Comparison of ENCODE assay signal across 13 cellular contexts in the genomic region with DNA sequence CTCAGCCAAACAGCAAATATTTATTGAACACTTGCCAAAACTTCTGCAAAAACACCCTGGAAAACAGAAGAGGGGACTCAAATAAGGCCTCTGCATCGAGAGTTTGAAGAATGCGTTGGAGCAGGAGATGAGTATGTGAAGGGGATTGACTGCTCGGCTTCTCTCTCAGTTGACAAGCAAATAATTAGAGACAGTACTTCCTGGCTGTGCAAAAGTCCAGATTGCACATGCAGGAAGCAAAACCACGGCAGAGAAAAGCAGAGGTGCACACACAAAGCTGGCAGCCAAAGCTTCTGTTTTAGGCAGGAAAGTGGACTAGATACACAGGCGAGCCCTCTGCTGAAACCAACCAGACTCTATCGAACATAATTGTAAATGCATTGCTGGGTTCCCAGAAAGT.
DNase-seq lines count a peak whose midpoint lies in the region; ATAC-seq and TF ChIP-seq lines count a peak whose summit lies in the region.
"Had no signal": no experiment of that assay in that cellular context is flagged by ENCODE, and none has a peak within 500 bp of the region (broad histone marks: within the 10 kb centered on the region; RNA-seq: fewer than 3 reads in every experiment).

No MANE protein-coding gene starts in this region.

- no peaks in the 10 kb centered on the region for H3K9me2 ChIP-seq in GM23338 (ENCODE audit: insufficient read depth)

- POLR2A ChIA-PET in A673 (lab: Charles Lee; ENCODE audit: low non-redundant PET) = no interaction called here

- no peaks in the 10 kb centered on the region for H3K79me2 ChIP-seq in GM23338 (replicated peaks; ENCODE audit: insufficient read depth)
- no peaks in the 10 kb centered on the region for H3K79me2 ChIP-seq in neural progenitor cell (ENCODE audit: low read depth)

- H3K4me3 Mint-ChIP-seq in GM23338 = no peak overlapping the region
- no peak overlapping the region for H3K4me3 Mint-ChIP-seq in neural progenitor cell
- H3K4me3 Mint-ChIP-seq: CD14-positive monocyte; CD8-positive, alpha-beta T cell had no signal

- H3K27ac ChIP-seq in A673 (ENCODE audit: low read depth, low read length, poor library complexity, severe bottlenecking) = peak overlapping the region; percentile 46
- no peak overlapping the region for H3K27ac ChIP-seq in GM23338 (ENCODE audit: low read depth)
- H3K27ac ChIP-seq in neural progenitor cell = no peak overlapping the region
- H3K27ac ChIP-seq: A549 had no signal

- H3K36me3 ChIP-seq in A673 (ENCODE audit: insufficient read depth, low read length, poor library complexity, severe bottlenecking) = no peaks in the 10 kb centered on the region
- peaks cover 5% of the 10 kb centered on the region; the same call in 1 of the 2 replicates for H3K36me3 ChIP-seq in GM23338 (ENCODE audit: insufficient read depth)
- no peaks in the 10 kb centered on the region for H3K36me3 ChIP-seq in neural progenitor cell

- H3K9me3 ChIP-seq in A673 (ENCODE audit: low read depth, low read length, poor library complexity, severe bottlenecking) = no peaks in the 10 kb centered on the region
- H3K9me3 ChIP-seq in neural progenitor cell (ENCODE audit: low read depth) = no peaks in the 10 kb centered on the region
- H3K9me3 ChIP-seq: A549 had no signal

- H3K9me3 Mint-ChIP-seq in GM23338 (peaks cover 5% of the 10 kb centered on the region; the same call in 1 of the 3 replicates), neural progenitor cell (peaks cover 6% of the 10 kb centered on the region)

- TF ChIP-seq CTCF in A673 (conservative IDR thresholded peaks at IDR 0.05; ENCODE audit: low read depth, low read length) (no peak), GM23338 (conservative IDR thresholded peaks at IDR 0.05; ENCODE audit: low read depth in 2 of 2) (no peak), neural progenitor cell (IDR thresholded peaks at IDR 0.05) (no peak)

- H3K27me3 Mint-ChIP-seq in GM23338 (ENCODE audit: insufficient read depth, low read depth, poor library complexity) (no peaks in the 10 kb centered on the region), neural progenitor cell (ENCODE audit: insufficient read depth, low read depth) (peaks cover 7% of the 10 kb centered on the region)

- H3K36me3 Mint-ChIP-seq in GM23338 (ENCODE audit: low read depth) (peaks cover 4% of the 10 kb centered on the region; the same call in 1 of the 3 replicates), neural progenitor cell (no peaks in the 10 kb centered on the region)
- H3K36me3 Mint-ChIP-seq: CD14-positive monocyte; CD8-positive, alpha-beta T cell had no signal

- CTCF ChIA-PET in A673 (lab: Charles Lee) = no interaction called here

- intact Hi-C loops in A673 (cut with micrococcal nuclease; ENCODE audit: unreplicated experiment) = no loop called here

- H3K4me1 Mint-ChIP-seq in GM23338 (peaks cover 9% of the 10 kb centered on the region), neural progenitor cell (peaks cover 18% of the 10 kb centered on the region)
- H3K4me1 Mint-ChIP-seq: CD14-positive monocyte had no signal

- H3K9ac ChIP-seq in neural progenitor cell = no peak overlapping the region

- ATAC-seq in GM23338 = no peak
- ATAC-seq: A549; CD8-positive, alpha-beta T cell had no signal

- no peak for DNase-seq in A673 (ENCODE audit: low spot score)
- no peak for DNase-seq in GM23338 (ENCODE audit: low spot score)
- peak; percentile 39 for DNase-seq in ecto neural progenitor cell (ENCODE audit: low spot score)
- no peak for DNase-seq in neural progenitor cell (ENCODE audit: low spot score)
- DNase-seq in D341Med (ENCODE audit: low spot score) = no peak
- no peak for DNase-seq in NCI-H1092 (lab: John Stamatoyannopoulos, UW)
- DNase-seq: CD8-positive, alpha-beta T cell; COR-L47; DMS53; GF-D8; IMR-90 had no signal

- H3K27me3 ChIP-seq in A673 (replicated peaks; ENCODE audit: insufficient read depth, low read depth, low read length, poor library complexity) (no peaks in the 10 kb centered on the region), GM23338 (ENCODE audit: insufficient read depth) (no peaks in the 10 kb centered on the region), neural progenitor cell (no peaks in the 10 kb centered on the region)

- H3K4me2 ChIP-seq in GM23338 (no peak overlapping the region), neural progenitor cell (no peak overlapping the region)
- H3K4me2 ChIP-seq: A549 had no signal

- H4K20me1 ChIP-seq in GM23338 (replicated peaks; ENCODE audit: insufficient read depth) = no peaks in the 10 kb centered on the region
- H4K20me1 ChIP-seq in neural progenitor cell (ENCODE audit: low read depth) = no peaks in the 10 kb centered on the region

- H3F3A ChIP-seq in GM23338 (replicated peaks; ENCODE audit: low read depth) (no peaks in the 10 kb centered on the region), neural progenitor cell (ENCODE audit: low read depth) (peaks cover 17% of the 10 kb centered on the region)

- 0 out of 2 replicates have a peak overlapping the region, but pooled peaks have one; percentile 18 for H2AFZ ChIP-seq in GM23338
- H2AFZ ChIP-seq in neural progenitor cell (replicated peaks) = peak overlapping the region; percentile 39

- H3K27ac Mint-ChIP-seq in GM23338 (no peak overlapping the region), neural progenitor cell (no peak overlapping the region)
- H3K27ac Mint-ChIP-seq: CD14-positive monocyte; CD8-positive, alpha-beta T cell had no signal

- no TSS peak for BruUV-seq in A673 (replicated peaks; lab: Mats Ljungman, UMichigan)

- no peak overlapping the region for H3K4me3 ChIP-seq in A673 (ENCODE audit: low read depth, low read length, poor library complexity, severe bottlenecking)
- H3K4me3 ChIP-seq in GM23338 = no peak overlapping the region
- H3K4me3 ChIP-seq in neural progenitor cell = no peak overlapping the region
- H3K4me3 ChIP-seq: A549 had no signal

- H3K4me1 ChIP-seq in A673 (ENCODE audit: insufficient read depth, low read length, poor library complexity, severe bottlenecking) (peaks cover 24% of the 10 kb centered on the region), GM23338 (ENCODE audit: insufficient read depth) (0 out of 2 replicates have a peak, but pooled peaks cover 7% of the 10 kb centered on the region), neural progenitor cell (peaks cover 30% of the 10 kb centered on the region)
- H3K4me1 ChIP-seq: A549 had no signal

TF ChIP-seq in GM23338, 12 proteins besides CTCF, POLR2A, EP300 and RAD21 (continues in another document):
- no peak for TF ChIP-seq EZH2phosphoT487 (IDR thresholded peaks at IDR 0.05; ENCODE audit: unreplicated experiment)
- no peak for TF ChIP-seq NANOG (IDR thresholded peaks at IDR 0.05; ENCODE audit: borderline replicate concordance)
- TF ChIP-seq EZH2 (IDR thresholded peaks at IDR 0.05; ENCODE audit: low read depth, unreplicated experiment) = no peak
- TF ChIP-seq, protein P1, sequence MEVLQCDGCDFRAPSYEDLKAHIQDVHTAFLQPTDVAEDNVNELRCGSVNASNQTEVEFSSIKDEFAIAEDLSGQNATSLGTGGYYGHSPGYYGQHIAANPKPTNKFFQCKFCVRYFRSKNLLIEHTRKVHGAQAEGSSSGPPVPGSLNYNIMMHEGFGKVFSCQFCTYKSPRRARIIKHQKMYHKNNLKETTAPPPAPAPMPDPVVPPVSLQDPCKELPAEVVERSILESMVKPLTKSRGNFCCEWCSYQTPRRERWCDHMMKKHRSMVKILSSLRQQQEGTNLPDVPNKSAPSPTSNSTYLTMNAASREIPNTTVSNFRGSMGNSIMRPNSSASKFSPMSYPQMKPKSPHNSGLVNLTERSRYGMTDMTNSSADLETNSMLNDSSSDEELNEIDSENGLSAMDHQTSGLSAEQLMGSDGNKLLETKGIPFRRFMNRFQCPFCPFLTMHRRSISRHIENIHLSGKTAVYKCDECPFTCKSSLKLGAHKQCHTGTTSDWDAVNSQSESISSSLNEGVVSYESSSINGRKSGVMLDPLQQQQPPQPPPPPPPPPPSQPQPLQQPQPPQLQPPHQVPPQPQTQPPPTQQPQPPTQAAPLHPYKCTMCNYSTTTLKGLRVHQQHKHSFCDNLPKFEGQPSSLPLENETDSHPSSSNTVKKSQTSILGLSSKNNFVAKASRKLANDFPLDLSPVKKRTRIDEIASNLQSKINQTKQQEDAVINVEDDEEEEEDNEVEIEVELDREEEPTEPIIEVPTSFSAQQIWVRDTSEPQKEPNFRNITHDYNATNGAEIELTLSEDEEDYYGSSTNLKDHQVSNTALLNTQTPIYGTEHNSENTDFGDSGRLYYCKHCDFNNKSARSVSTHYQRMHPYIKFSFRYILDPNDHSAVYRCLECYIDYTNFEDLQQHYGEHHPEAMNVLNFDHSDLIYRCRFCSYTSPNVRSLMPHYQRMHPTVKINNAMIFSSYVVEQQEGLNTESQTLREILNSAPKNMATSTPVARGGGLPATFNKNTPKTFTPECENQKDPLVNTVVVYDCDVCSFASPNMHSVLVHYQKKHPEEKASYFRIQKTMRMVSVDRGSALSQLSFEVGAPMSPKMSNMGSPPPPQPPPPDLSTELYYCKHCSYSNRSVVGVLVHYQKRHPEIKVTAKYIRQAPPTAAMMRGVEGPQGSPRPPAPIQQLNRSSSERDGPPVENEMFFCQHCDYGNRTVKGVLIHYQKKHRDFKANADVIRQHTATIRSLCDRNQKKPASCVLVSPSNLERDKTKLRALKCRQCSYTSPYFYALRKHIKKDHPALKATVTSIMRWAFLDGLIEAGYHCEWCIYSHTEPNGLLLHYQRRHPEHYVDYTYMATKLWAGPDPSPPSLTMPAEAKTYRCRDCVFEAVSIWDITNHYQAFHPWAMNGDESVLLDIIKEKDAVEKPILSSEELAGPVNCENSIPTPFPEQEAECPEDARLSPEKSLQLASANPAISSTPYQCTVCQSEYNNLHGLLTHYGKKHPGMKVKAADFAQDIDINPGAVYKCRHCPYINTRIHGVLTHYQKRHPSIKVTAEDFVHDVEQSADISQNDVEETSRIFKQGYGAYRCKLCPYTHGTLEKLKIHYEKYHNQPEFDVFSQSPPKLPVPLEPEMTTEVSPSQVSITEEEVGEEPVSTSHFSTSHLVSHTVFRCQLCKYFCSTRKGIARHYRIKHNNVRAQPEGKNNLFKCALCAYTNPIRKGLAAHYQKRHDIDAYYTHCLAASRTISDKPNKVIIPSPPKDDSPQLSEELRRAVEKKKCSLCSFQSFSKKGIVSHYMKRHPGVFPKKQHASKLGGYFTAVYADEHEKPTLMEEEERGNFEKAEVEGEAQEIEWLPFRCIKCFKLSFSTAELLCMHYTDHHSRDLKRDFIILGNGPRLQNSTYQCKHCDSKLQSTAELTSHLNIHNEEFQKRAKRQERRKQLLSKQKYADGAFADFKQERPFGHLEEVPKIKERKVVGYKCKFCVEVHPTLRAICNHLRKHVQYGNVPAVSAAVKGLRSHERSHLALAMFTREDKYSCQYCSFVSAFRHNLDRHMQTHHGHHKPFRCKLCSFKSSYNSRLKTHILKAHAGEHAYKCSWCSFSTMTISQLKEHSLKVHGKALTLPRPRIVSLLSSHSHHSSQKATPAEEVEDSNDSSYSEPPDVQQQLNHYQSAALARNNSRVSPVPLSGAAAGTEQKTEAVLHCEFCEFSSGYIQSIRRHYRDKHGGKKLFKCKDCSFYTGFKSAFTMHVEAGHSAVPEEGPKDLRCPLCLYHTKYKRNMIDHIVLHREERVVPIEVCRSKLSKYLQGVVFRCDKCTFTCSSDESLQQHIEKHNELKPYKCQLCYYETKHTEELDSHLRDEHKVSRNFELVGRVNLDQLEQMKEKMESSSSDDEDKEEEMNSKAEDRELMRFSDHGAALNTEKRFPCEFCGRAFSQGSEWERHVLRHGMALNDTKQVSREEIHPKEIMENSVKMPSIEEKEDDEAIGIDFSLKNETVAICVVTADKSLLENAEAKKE (CRISPR knock-in tag; IDR thresholded peaks at IDR 0.05) = no peak
